ENCODE assay signal across 10 cellular contexts in the genomic region with DNA sequence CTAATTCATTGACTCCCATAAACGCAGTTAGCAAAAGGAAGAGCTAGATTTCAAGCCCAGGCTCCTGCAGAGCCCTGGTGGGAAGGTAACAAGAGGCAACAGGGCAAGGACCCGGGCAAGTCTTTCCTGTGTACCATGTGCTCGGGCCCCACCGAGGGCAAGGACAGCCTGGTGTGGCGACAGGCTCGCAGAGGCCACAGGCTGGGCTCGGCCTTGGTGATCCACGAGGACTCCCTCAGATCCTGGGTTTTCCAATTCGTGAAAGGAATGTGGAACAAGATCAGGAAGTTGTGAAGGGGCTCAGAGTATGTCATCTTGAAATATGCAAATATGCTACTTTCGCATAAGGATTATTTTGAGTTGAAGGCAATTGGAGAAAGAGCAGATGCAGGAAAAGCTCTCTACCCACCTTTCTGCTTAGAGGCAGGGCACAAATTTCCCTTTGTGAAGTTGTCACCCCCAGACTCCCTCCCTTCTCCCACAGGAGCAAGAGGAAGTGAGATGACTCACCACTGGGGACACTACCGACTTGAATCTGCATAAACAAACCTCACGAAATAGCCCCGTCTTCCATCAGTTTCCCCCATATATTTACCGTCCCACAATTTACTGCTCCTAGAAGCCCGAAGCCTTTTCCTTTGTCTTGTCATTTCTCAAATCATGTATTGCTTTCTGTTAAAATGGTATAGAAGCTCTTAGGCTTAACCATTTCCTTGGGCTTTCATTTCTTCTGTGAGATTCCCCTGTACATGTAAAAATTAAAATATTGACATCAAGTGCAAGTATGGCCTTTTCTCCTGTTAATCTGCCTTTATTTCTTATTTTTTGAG.
A peak's percentile ranks its signal among the peaks of the same experiment; 100 is the strongest.
DNase-seq lines count a peak whose midpoint lies in the region; ATAC-seq and TF ChIP-seq lines count a peak whose summit lies in the region.
"Had no signal": no experiment of that assay in that cellular context is flagged by ENCODE, and none has a peak within 500 bp of the region (broad histone marks: within the 10 kb centered on the region; RNA-seq: fewer than 3 reads in every experiment).

No MANE protein-coding gene starts in this region.

- no peaks in the 10 kb centered on the region for H3K27me3 ChIP-seq in GM23338 (ENCODE audit: insufficient read depth)

- no peak overlapping the region for H2AFZ ChIP-seq in GM23338

- H3K4me3 Mint-ChIP-seq in GM23338 (peak overlapping the region; percentile 5; the same call in 2 of the 3 replicates), T-helper 17 cell (no peak overlapping the region)

- no peak for TF ChIP-seq CTCF in GM23338 (conservative IDR thresholded peaks at IDR 0.05; ENCODE audit: low read depth in 2 of 2)

- DNase-seq in AG20443 (ENCODE audit: low spot score) (peak; percentile 27), GM23338 (ENCODE audit: low spot score) (peak; percentile 58), T-helper 17 cell (no peak), iris pigment epithelial cell (ENCODE audit: low read depth) (peak; percentile 63), NCI-H1694 treated with DMSO at 0.1 percent for 48 hours (lab: John Stamatoyannopoulos, UW) (no peak)
- no peak for DNase-seq in stimulated activated CD4-positive, alpha-beta T cell treated with anti-CD3 and anti-CD28 coated beads, Interleukin-4, amount 100 ng/mL, for 24 hours
- DNase-seq: DMS79 treated with DMSO at 0.1 percent for 48 hours, HCEC 1CT had no signal

- no peaks in the 10 kb centered on the region for H4K20me1 ChIP-seq in GM23338 (replicated peaks; ENCODE audit: insufficient read depth)

- ATAC-seq in GM23338: peak; percentile 10; the same call in 2 of the 3 replicates
- no peak for ATAC-seq in T-helper 17 cell
- ATAC-seq in HG02610 (IDR thresholded peaks at IDR 0.05; ENCODE audit: unreplicated experiment): no peak
- ATAC-seq in HG02973 (IDR thresholded peaks at IDR 0.05; ENCODE audit: unreplicated experiment): no peak

- H3K9me3 Mint-ChIP-seq in GM23338: no peaks in the 10 kb centered on the region; the same call in 2 of the 3 replicates

- H3K4me1 Mint-ChIP-seq in GM23338 (peaks cover 88% of the 10 kb centered on the region), T-helper 17 cell (peaks cover 17% of the 10 kb centered on the region)

- H3K4me1 ChIP-seq in GM23338 (ENCODE audit: insufficient read depth): peaks cover 70% of the 10 kb centered on the region

- H3K4me2 ChIP-seq in GM23338: peak overlapping the region; percentile 52; the same call in 1 of the 2 replicates

- H3K27me3 Mint-ChIP-seq in GM23338 (ENCODE audit: insufficient read depth, low read depth, poor library complexity) (peaks cover 22% of the 10 kb centered on the region), T-helper 17 cell (peaks cover 32% of the 10 kb centered on the region)

- peaks cover 47% of the 10 kb centered on the region for H3K79me2 ChIP-seq in GM23338 (replicated peaks; ENCODE audit: insufficient read depth)

- H3K9me2 ChIP-seq in GM23338 (ENCODE audit: insufficient read depth): no peaks in the 10 kb centered on the region

- no peak overlapping the region for H3K4me3 ChIP-seq in GM23338

- H3K27ac Mint-ChIP-seq in GM23338: peak overlapping the region; percentile 92
- H3K27ac Mint-ChIP-seq in T-helper 17 cell: peak overlapping the region; percentile 63

- H3K36me3 Mint-ChIP-seq in GM23338 (ENCODE audit: low read depth): no peaks in the 10 kb centered on the region; the same call in 2 of the 3 replicates
- H3K36me3 Mint-ChIP-seq in T-helper 17 cell (ENCODE audit: low read depth): no peaks in the 10 kb centered on the region

- H3K9me3 ChIP-seq in T-helper 17 cell (ENCODE audit: control insufficient read depth, low read length, poor library complexity, severe bottlenecking): no peaks in the 10 kb centered on the region

- peak overlapping the region; percentile 83 for H3K27ac ChIP-seq in GM23338 (ENCODE audit: low read depth)

- H3F3A ChIP-seq in GM23338 (replicated peaks; ENCODE audit: low read depth): no peaks in the 10 kb centered on the region; the same call in 1 of the 2 replicates

- no peaks in the 10 kb centered on the region for H3K36me3 ChIP-seq in GM23338 (ENCODE audit: insufficient read depth)

TF ChIP-seq in GM23338, 12 proteins besides CTCF, POLR2A, EP300 and RAD21 (continues in another document):
- TF ChIP-seq, protein P1, sequence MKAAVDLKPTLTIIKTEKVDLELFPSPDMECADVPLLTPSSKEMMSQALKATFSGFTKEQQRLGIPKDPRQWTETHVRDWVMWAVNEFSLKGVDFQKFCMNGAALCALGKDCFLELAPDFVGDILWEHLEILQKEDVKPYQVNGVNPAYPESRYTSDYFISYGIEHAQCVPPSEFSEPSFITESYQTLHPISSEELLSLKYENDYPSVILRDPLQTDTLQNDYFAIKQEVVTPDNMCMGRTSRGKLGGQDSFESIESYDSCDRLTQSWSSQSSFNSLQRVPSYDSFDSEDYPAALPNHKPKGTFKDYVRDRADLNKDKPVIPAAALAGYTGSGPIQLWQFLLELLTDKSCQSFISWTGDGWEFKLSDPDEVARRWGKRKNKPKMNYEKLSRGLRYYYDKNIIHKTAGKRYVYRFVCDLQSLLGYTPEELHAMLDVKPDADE (IDR thresholded peaks at IDR 0.05): 0 out of 2 replicates have a peak, but pooled peaks have one; percentile 21
- TF ChIP-seq CREB1 (CRISPR knock-in tag; IDR thresholded peaks at IDR 0.05; ENCODE audit: low read depth) (no peak), ZNF114 (CRISPR knock-in tag; IDR thresholded peaks at IDR 0.05) (no peak), EZH2phosphoT487 (IDR thresholded peaks at IDR 0.05; ENCODE audit: unreplicated experiment) (no peak)
- TF ChIP-seq, protein P2, sequence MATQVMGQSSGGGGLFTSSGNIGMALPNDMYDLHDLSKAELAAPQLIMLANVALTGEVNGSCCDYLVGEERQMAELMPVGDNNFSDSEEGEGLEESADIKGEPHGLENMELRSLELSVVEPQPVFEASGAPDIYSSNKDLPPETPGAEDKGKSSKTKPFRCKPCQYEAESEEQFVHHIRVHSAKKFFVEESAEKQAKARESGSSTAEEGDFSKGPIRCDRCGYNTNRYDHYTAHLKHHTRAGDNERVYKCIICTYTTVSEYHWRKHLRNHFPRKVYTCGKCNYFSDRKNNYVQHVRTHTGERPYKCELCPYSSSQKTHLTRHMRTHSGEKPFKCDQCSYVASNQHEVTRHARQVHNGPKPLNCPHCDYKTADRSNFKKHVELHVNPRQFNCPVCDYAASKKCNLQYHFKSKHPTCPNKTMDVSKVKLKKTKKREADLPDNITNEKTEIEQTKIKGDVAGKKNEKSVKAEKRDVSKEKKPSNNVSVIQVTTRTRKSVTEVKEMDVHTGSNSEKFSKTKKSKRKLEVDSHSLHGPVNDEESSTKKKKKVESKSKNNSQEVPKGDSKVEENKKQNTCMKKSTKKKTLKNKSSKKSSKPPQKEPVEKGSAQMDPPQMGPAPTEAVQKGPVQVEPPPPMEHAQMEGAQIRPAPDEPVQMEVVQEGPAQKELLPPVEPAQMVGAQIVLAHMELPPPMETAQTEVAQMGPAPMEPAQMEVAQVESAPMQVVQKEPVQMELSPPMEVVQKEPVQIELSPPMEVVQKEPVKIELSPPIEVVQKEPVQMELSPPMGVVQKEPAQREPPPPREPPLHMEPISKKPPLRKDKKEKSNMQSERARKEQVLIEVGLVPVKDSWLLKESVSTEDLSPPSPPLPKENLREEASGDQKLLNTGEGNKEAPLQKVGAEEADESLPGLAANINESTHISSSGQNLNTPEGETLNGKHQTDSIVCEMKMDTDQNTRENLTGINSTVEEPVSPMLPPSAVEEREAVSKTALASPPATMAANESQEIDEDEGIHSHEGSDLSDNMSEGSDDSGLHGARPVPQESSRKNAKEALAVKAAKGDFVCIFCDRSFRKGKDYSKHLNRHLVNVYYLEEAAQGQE (IDR thresholded peaks at IDR 0.05; ENCODE audit: unreplicated experiment): no peak

Comparison
In these comparisons a context has a peak if more than half of its experiments do, and no peak if none do; other contexts are left out.
1. DNase-seq: peak in AG20443 (single experiment), GM23338 (single experiment) and iris pigment epithelial cell (single experiment); none in T-helper 17 cell (0 of 3), stimulated activated CD4-positive, alpha-beta T cell treated with anti-CD3 and anti-CD28 coated beads, Interleukin-4, amount 100 ng/mL, for 24 hours (single experiment) and NCI-H1694 treated with DMSO at 0.1 percent for 48 hours (single experiment).